ENCODE assay signal across 1 cellular context in genomic region chr14:95394297-95394891, GRCh38.
TF ChIP-seq lines count a peak whose summit lies in the region.

No MANE protein-coding gene starts in this region.

TF ChIP-seq in HepG2, 621 proteins besides CTCF, POLR2A, EP300 and RAD21 (continued from another document):
- TF ChIP-seq ZBTB26 (CRISPR knock-in tag; IDR thresholded peaks at IDR 0.05; ENCODE audit: borderline replicate concordance), result no peak
